In genomic region chr2:172813314-172813888, GRCh38 we compare ENCODE assay signal across 11 cellular contexts.
A peak's percentile ranks its signal among the peaks of the same experiment; 100 is the strongest.
DNase-seq lines count a peak whose midpoint lies in the region; ATAC-seq, FAIRE-seq and TF ChIP-seq lines count a peak whose summit lies in the region.
"Had no signal": no experiment of that assay in that cellular context is flagged by ENCODE, and none has a peak within 500 bp of the region (broad histone marks: within the 10 kb centered on the region; RNA-seq: fewer than 3 reads in every experiment).

No MANE protein-coding gene starts in this region.

- POLR2A ChIA-PET in naive thymus-derived CD8-positive, alpha-beta T cell (lab: Charles Lee) = no interaction called here

- WGBS in adrenal gland, 4 donors = 29 to 38% (median 34%) methylated on average over 4 of the region's 4 CpGs

- H3K36me3 Mint-ChIP-seq in stimulated activated memory B cell treated with anti-CD40 and anti-IgM and Interleukin-4, amounts not matched to agents 10 μg/mL and 1 μg/mL and 100 μg/mL, for 72 hours = no peaks in the 10 kb centered on the region
- no peaks in the 10 kb centered on the region for H3K36me3 Mint-ChIP-seq in naive thymus-derived CD8-positive, alpha-beta T cell

- ATAC-seq in stimulated activated memory B cell treated with anti-CD40 and anti-IgM and Interleukin-4, amounts not matched to agents 10 μg/mL and 1 μg/mL and 100 μg/mL, for 72 hours = no peak
- ATAC-seq in naive thymus-derived CD8-positive, alpha-beta T cell = no peak

- peaks cover 0 to 12% of the 10 kb centered on the region in 2 donors for H3K4me1 ChIP-seq in adrenal gland (replicated peaks in 1 of 2)

- in situ Hi-C loops in G401 (cut with HindIII; ENCODE audit: low sequenced_read_pairs) = no loop called here

- H3K4me1 Mint-ChIP-seq in stimulated activated memory B cell treated with anti-CD40 and anti-IgM and Interleukin-4, amounts not matched to agents 10 μg/mL and 1 μg/mL and 100 μg/mL, for 72 hours = no peaks in the 10 kb centered on the region
- H3K4me1 Mint-ChIP-seq in naive thymus-derived CD8-positive, alpha-beta T cell = peaks cover 0 to 8% (median 1%) of the 10 kb centered on the region in 4 donors

- FAIRE-seq in H54 (lab: Jason Lieb, UNC) = peak; percentile 71

- no peak overlapping the region for H3K27ac Mint-ChIP-seq in stimulated activated memory B cell treated with anti-CD40 and anti-IgM and Interleukin-4, amounts not matched to agents 10 μg/mL and 1 μg/mL and 100 μg/mL, for 72 hours
- no peak overlapping the region for H3K27ac Mint-ChIP-seq in naive thymus-derived CD8-positive, alpha-beta T cell

- H3K27ac ChIP-seq in 22Rv1 (no peak overlapping the region), adrenal gland (no peak overlapping the region)
- H3K27ac ChIP-seq: KMS-11, thoracic aorta had no signal

- intact Hi-C loops in adrenal gland (cut with DNase I) = loop anchor here (5.0 to 10.0 kb wide), 2 partner anchors 51 to 119 kb away; no protein-coding TSS in a partner anchor

- H3K4me3 ChIP-seq in adrenal gland = no peak overlapping the region
- no peak overlapping the region for H3K4me3 ChIP-seq in MG63
- H3K4me3 ChIP-seq: thoracic aorta had no signal

- no peaks in the 10 kb centered on the region for H3K9me3 Mint-ChIP-seq in stimulated activated memory B cell treated with anti-CD40 and anti-IgM and Interleukin-4, amounts not matched to agents 10 μg/mL and 1 μg/mL and 100 μg/mL, for 72 hours
- H3K9me3 Mint-ChIP-seq in naive thymus-derived CD8-positive, alpha-beta T cell = no peaks in the 10 kb centered on the region

- H3K9me3 ChIP-seq in adrenal gland (replicated peaks in 1 of 3) = no peaks in the 10 kb centered on the region
- H3K9me3 ChIP-seq in MG63 = no peaks in the 10 kb centered on the region
- H3K9me3 ChIP-seq: thoracic aorta had no signal

- H3K27me3 Mint-ChIP-seq in stimulated activated memory B cell treated with anti-CD40 and anti-IgM and Interleukin-4, amounts not matched to agents 10 μg/mL and 1 μg/mL and 100 μg/mL, for 72 hours = peaks cover 10% of the 10 kb centered on the region
- H3K27me3 Mint-ChIP-seq in naive thymus-derived CD8-positive, alpha-beta T cell = peaks cover 0 to 6% (median 3%) of the 10 kb centered on the region in 5 donors

- no peak overlapping the region for H3K4me3 Mint-ChIP-seq in stimulated activated memory B cell treated with anti-CD40 and anti-IgM and Interleukin-4, amounts not matched to agents 10 μg/mL and 1 μg/mL and 100 μg/mL, for 72 hours
- H3K4me3 Mint-ChIP-seq in naive thymus-derived CD8-positive, alpha-beta T cell = no peak overlapping the region

- no peaks in the 10 kb centered on the region for H3K27me3 ChIP-seq in adrenal gland
- H3K27me3 ChIP-seq in MG63 = no peaks in the 10 kb centered on the region

- DNase-seq in H54 (ENCODE audit: insufficient read length, low spot score) = no peak
- peak in 3 of 7 donors; percentile 25 to 43 (median 31) for DNase-seq in adrenal gland
- peak; percentile 40 for DNase-seq in inferior parietal cortex (ENCODE audit: extremely low spot score)
- DNase-seq in MG63 = no peak
- no peak for DNase-seq in naive thymus-derived CD8-positive, alpha-beta T cell
- DNase-seq in G401 (ENCODE audit: low spot score) = no peak
- DNase-seq: GDM1 had no signal

- H3K36me3 ChIP-seq in adrenal gland (replicated peaks in 1 of 2) = no peaks in the 10 kb centered on the region
- H3K36me3 ChIP-seq in MG63 = no peaks in the 10 kb centered on the region
- H3K36me3 ChIP-seq: thoracic aorta had no signal

- TF ChIP-seq POLR2A in H54 (IDR thresholded peaks at IDR 0.05; ENCODE audit: low read depth, low read length) (no peak), adrenal gland (IDR thresholded peaks at IDR 0.05) (no peak)

- TF ChIP-seq CTCF in 22Rv1 (IDR thresholded peaks at IDR 0.05) (peak; percentile 2; the same call in 1 of the 2 replicates), adrenal gland (IDR thresholded peaks at IDR 0.05) (peak; percentile 25 to 81 (median 65))
